Comparison of ENCODE assay signal across 22 cellular contexts in the genomic region with DNA sequence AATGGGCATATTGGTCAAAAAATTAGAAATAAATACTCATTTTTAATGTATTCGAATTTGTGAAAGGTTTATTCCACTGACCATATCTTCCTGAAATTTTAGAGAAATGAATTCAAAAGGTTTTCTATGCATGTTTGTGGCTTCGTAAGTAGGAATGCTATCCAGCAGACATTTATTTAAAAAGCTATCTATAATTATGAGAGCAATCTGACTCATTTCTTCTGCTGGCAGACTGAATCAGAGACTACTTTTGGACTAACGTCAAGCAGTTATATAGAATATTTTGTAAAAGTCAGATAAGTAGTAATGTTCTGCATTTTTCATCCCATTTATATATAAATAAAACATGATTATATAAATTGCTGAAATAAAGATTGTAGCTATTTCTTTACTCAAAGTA.
A peak's percentile ranks its signal among the peaks of the same experiment; 100 is the strongest.
DNase-seq lines count a peak whose midpoint lies in the region; ATAC-seq, FAIRE-seq and TF ChIP-seq lines count a peak whose summit lies in the region.
"Had no signal": no experiment of that assay in that cellular context is flagged by ENCODE, and none has a peak within 500 bp of the region (broad histone marks: within the 10 kb centered on the region; RNA-seq: fewer than 3 reads in every experiment).

No MANE protein-coding gene starts in this region.

- H3K4me3 ChIP-seq in A549 (no peak overlapping the region), IMR-90 (ENCODE audit: insufficient read depth, low read depth, low read length) (no peak overlapping the region), upper lobe of left lung (no peak overlapping the region)
- H3K4me3 ChIP-seq: gastroesophageal sphincter had no signal

- BruUV-seq in IMR-90 (replicated peaks; lab: Mats Ljungman, UMichigan), result no TSS peak

- TF ChIP-seq EP300 in A549 (IDR thresholded peaks at IDR 0.05) (no peak), upper lobe of left lung (IDR thresholded peaks at IDR 0.05) (no peak)

- H3K18ac ChIP-seq in IMR-90 (ENCODE audit: low read depth, low read length), result no peak overlapping the region

- peak overlapping the region; percentile 25; the same call in 1 of the 3 replicates for H3K4me2 ChIP-seq in A549
- no peak overlapping the region for H3K4me2 ChIP-seq in IMR-90 (ENCODE audit: low read depth, low read length)

- no peak overlapping the region for H2AFZ ChIP-seq in IMR-90 (replicated peaks; ENCODE audit: low read length, poor library complexity)

- no peak overlapping the region for H3K9ac ChIP-seq in IMR-90 (ENCODE audit: low read depth, low read length)

- H3K4ac ChIP-seq in IMR-90 (ENCODE audit: low read depth, low read length), result no peak overlapping the region

- H3K4me1 ChIP-seq in A549 (peaks cover 32% of the 10 kb centered on the region), IMR-90 (ENCODE audit: control insufficient read depth, insufficient read depth, low read length) (peaks cover 6% of the 10 kb centered on the region; the same call in 1 of the 2 replicates), foreskin keratinocyte (peaks cover 30% of the 10 kb centered on the region), upper lobe of left lung (no peaks in the 10 kb centered on the region)
- H3K4me1 ChIP-seq: gastroesophageal sphincter had no signal

- no peak overlapping the region for H3K56ac ChIP-seq in IMR-90 (ENCODE audit: extremely low read depth, insufficient read depth, low read length)

- WGBS in A549 (ENCODE audit: missing lambda C conversion rate), result 59% methylated on average over 3 of the region's 3 CpGs
- WGBS in IMR-90 (ENCODE audit: extremely low coverage in 2 of 2, insufficient read length in 1 of 2), 2 experiments, result no CpG with 5 or more reads among the region's 3 CpGs
- 67 to 81% methylated on average over 3 of the region's 3 CpGs for WGBS in upper lobe of left lung, 2 donors

- no peak overlapping the region for H3K14ac ChIP-seq in IMR-90 (replicated peaks; ENCODE audit: low read depth, low read length)

- H4K5ac ChIP-seq in IMR-90 (ENCODE audit: low read depth, low read length), result no peak overlapping the region

- H2AK5ac ChIP-seq in IMR-90 (ENCODE audit: low read depth, low read length), result no peak overlapping the region

- no peaks in the 10 kb centered on the region for H3K79me1 ChIP-seq in IMR-90 (ENCODE audit: low read depth in 1 of 2, low read length in 2 of 2)

- H4K20me1 ChIP-seq in IMR-90 (ENCODE audit: insufficient read depth, low read length), result no peaks in the 10 kb centered on the region

- peak overlapping the region in 1 of 2 experiments; percentile 44; a peak in 1 of 6 replicates for H3K27ac ChIP-seq in A549
- no peak overlapping the region for H3K27ac ChIP-seq in IMR-90 (ENCODE audit: insufficient read depth, low read length)
- H3K27ac ChIP-seq in foreskin keratinocyte, result peak overlapping the region; percentile 94
- H3K27ac ChIP-seq in upper lobe of left lung, result no peak overlapping the region
- H3K27ac ChIP-seq: gastroesophageal sphincter had no signal

- H4K91ac ChIP-seq in IMR-90 (ENCODE audit: insufficient read depth, low read depth, low read length), result no peak overlapping the region

- no peak overlapping the region for H2BK20ac ChIP-seq in IMR-90 (ENCODE audit: low read depth, low read length)

- CTCF ChIA-PET in A549 (lab: Yijun Ruan, JAX), result interaction anchor here (0.6 kb wide), 1 partner anchor 44 kb away, joined by 3 read pairs; no protein-coding TSS in a partner anchor
- CTCF ChIA-PET in IMR-90 (lab: Yijun Ruan, JAX), result no interaction called here

- POLR2A ChIA-PET in A549 (lab: Yijun Ruan, JAX), result no interaction called here
- POLR2A ChIA-PET in IMR-90 (lab: Charles Lee; ENCODE audit: unreplicated experiment), result no interaction called here

- no peaks in the 10 kb centered on the region; the same call in 1 of the 2 replicates for H3K9me1 ChIP-seq in IMR-90 (ENCODE audit: insufficient read depth, low read length)

- H2BK5ac ChIP-seq in IMR-90 (ENCODE audit: low read depth, low read length, poor library complexity, severe bottlenecking), result peak overlapping the region; percentile 74

- H2BK120ac ChIP-seq in IMR-90 (ENCODE audit: low read depth, low read length), result no peak overlapping the region

- ATAC-seq in A549 (no peak), IMR-90 (ENCODE audit: low read depth) (peak; percentile 68), foreskin keratinocyte (peak; percentile 59), upper lobe of left lung (ENCODE audit: low FRiP score in 2 of 2) (no peak)
- ATAC-seq: gastroesophageal sphincter; left ventricle myocardium superior; stimulated activated memory B cell treated with anti-CD40 and anti-IgM and Interleukin-4, amounts not matched to agents 10 μg/mL and 1 μg/mL and 100 μg/mL, for 72 hours had no signal

- H3K9me3 ChIP-seq in A549, result no peaks in the 10 kb centered on the region
- H3K9me3 ChIP-seq in IMR-90 (ENCODE audit: control insufficient read depth, insufficient read depth, low read length), result peaks cover 2% of the 10 kb centered on the region; the same call in 1 of the 2 replicates
- no peaks in the 10 kb centered on the region for H3K9me3 ChIP-seq in upper lobe of left lung
- H3K9me3 ChIP-seq: gastroesophageal sphincter had no signal

- no peak for TF ChIP-seq CTCF in A549 (IDR thresholded peaks at IDR 0.05)
- no peak for TF ChIP-seq CTCF in IMR-90 (conservative IDR thresholded peaks at IDR 0.05; ENCODE audit: low read depth, low read length)
- no peak for TF ChIP-seq CTCF in foreskin keratinocyte (conservative IDR thresholded peaks at IDR 0.05)
- no peak for TF ChIP-seq CTCF in upper lobe of left lung (IDR thresholded peaks at IDR 0.05)

- intact Hi-C loops in IMR-90 (cut with micrococcal nuclease), result loop anchor here (5.0 kb wide), 1 partner anchor 103 kb away; no protein-coding TSS in a partner anchor

- no peak overlapping the region for H2AK9ac ChIP-seq in IMR-90 (replicated peaks; ENCODE audit: low read depth, low read length, poor library complexity)

- DNase-seq in A549 (ENCODE audit: low read depth in 1 of 2, low spot score in 1 of 2), result no peak
- DNase-seq in IMR-90, result peak; percentile 91
- DNase-seq in astrocyte of the hippocampus (ENCODE audit: low read depth, low spot score), result peak; percentile 56
- peak; percentile 52 to 72 for DNase-seq in foreskin keratinocyte
- DNase-seq in MV-4-11 (lab: John Stamatoyannopoulos, UW), result no peak
- DNase-seq in activated naive CD4-positive, alpha-beta T cell treated with Interleukin-2 at 50 U/mL for 16 hours, result no peak
- no peak for DNase-seq in KBM-7
- DNase-seq in upper lobe of left lung, result no peak
- DNase-seq: activated CD4-positive, alpha-beta T cell treated with anti-CD3 and anti-CD28 coated beads for 48 hours; activated naive CD4-positive, alpha-beta T cell treated with anti-CD3 and anti-CD28 coated beads, Interleukin-2, amount 10 ng/mL, durations not matched to agents 7 days and 5 days; CD8-positive, alpha-beta memory T cell; effector CD8-positive, alpha-beta T cell; Kasumi-1; left ventricle myocardium superior; NCI-H1436; NCI-H2227 treated with DMSO at 0.1 percent for 48 hours; SHP77; trophoblast cell had no signal

- TF ChIP-seq POLR2A in A549 (IDR thresholded peaks at IDR 0.05; ENCODE audit: low read length) (no peak), IMR-90 (IDR thresholded peaks at IDR 0.05; ENCODE audit: low read depth, low read length) (no peak), upper lobe of left lung (IDR thresholded peaks at IDR 0.05) (no peak)

- dilution Hi-C loops in IMR-90 (cut with HindIII; ENCODE audit: low sequenced_read_pairs, unreplicated experiment), result no loop called here

- H2BK15ac ChIP-seq in IMR-90 (ENCODE audit: low read depth, low read length), result no peak overlapping the region

- H3K27me3 ChIP-seq in IMR-90 (ENCODE audit: control insufficient read depth, insufficient read depth, low read length) (no peaks in the 10 kb centered on the region), foreskin keratinocyte (no peaks in the 10 kb centered on the region), upper lobe of left lung (no peaks in the 10 kb centered on the region)
- H3K27me3 ChIP-seq: gastroesophageal sphincter had no signal

- no peak overlapping the region for H3K23ac ChIP-seq in IMR-90 (ENCODE audit: low read depth, low read length)

- H3K36me3 ChIP-seq in IMR-90 (ENCODE audit: control insufficient read depth, insufficient read depth, low read length), result no peaks in the 10 kb centered on the region
- H3K36me3 ChIP-seq in upper lobe of left lung, result no peaks in the 10 kb centered on the region
- H3K36me3 ChIP-seq: gastroesophageal sphincter had no signal

- FAIRE-seq in A549 (lab: Jason Lieb, UNC), result no peak
- FAIRE-seq: GM12891, H1 had no signal

- H4K8ac ChIP-seq in IMR-90 (ENCODE audit: low read depth in 2 of 2, low read length in 2 of 2), result no peak overlapping the region

- in situ Hi-C loops in IMR-90 (cut with MboI; ENCODE audit: low sequenced_read_pairs) (no loop called here), KBM-7 (cut with MboI; ENCODE audit: low pct_unique_long_range_greater_than_20kb, low sequenced_read_pairs) (no loop called here)

- TF ChIP-seq RAD21 in A549 (conservative IDR thresholded peaks at IDR 0.05 in 1 of 2, IDR thresholded peaks at IDR 0.05 in 1 of 2) (no peak), IMR-90 (IDR thresholded peaks at IDR 0.05; ENCODE audit: low read length) (no peak)

TF ChIP-seq in A549, 52 proteins besides CTCF, POLR2A, EP300 and RAD21 (continues in another document):
- TF ChIP-seq MAZ (IDR thresholded peaks at IDR 0.05; ENCODE audit: borderline replicate concordance, low read depth, low read length), result no peak
- no peak for TF ChIP-seq CHD4 (IDR thresholded peaks at IDR 0.05; ENCODE audit: borderline replicate concordance)
- TF ChIP-seq ESRRA (IDR thresholded peaks at IDR 0.05; ENCODE audit: borderline replicate concordance, low read length), result no peak
- TF ChIP-seq ZSCAN20 (CRISPR knock-in tag; IDR thresholded peaks at IDR 0.05), result no peak
- no peak for TF ChIP-seq MAFK (IDR thresholded peaks at IDR 0.05; ENCODE audit: partially characterized antibody)

TF ChIP-seq in IMR-90, 13 proteins besides CTCF, POLR2A, EP300 and RAD21 (continues in another document):
- TF ChIP-seq NFE2L2 (IDR thresholded peaks at IDR 0.05; ENCODE audit: low read depth, low read length) (no peak), FOS (IDR thresholded peaks at IDR 0.05; ENCODE audit: low read depth, low read length) (0 out of 2 replicates have a peak, but pooled peaks have one; percentile 14), USF2 (IDR thresholded peaks at IDR 0.05; ENCODE audit: low read depth, low read length) (no peak), CHD1 (IDR thresholded peaks at IDR 0.05; ENCODE audit: low read depth, low read length) (no peak), SMC3 (IDR thresholded peaks at IDR 0.05; ENCODE audit: low read depth, low read length) (no peak)

Comparison
In these comparisons a context has a peak if more than half of its experiments do, and no peak if none do; other contexts are left out.
1. ATAC-seq: peak in IMR-90 (single experiment) and foreskin keratinocyte (single experiment); none in A549 (0 of 2) and upper lobe of left lung (0 of 2).
2. DNase-seq: peak in IMR-90 (single experiment), astrocyte of the hippocampus (single experiment) and foreskin keratinocyte (2 of 2); none in A549 (0 of 2), MV-4-11 (single experiment), activated naive CD4-positive, alpha-beta T cell treated with Interleukin-2 at 50 U/mL for 16 hours (single experiment), KBM-7 (single experiment) and upper lobe of left lung (0 of 2).